ENCODE assay signal across 1 cellular context in the genomic region with DNA sequence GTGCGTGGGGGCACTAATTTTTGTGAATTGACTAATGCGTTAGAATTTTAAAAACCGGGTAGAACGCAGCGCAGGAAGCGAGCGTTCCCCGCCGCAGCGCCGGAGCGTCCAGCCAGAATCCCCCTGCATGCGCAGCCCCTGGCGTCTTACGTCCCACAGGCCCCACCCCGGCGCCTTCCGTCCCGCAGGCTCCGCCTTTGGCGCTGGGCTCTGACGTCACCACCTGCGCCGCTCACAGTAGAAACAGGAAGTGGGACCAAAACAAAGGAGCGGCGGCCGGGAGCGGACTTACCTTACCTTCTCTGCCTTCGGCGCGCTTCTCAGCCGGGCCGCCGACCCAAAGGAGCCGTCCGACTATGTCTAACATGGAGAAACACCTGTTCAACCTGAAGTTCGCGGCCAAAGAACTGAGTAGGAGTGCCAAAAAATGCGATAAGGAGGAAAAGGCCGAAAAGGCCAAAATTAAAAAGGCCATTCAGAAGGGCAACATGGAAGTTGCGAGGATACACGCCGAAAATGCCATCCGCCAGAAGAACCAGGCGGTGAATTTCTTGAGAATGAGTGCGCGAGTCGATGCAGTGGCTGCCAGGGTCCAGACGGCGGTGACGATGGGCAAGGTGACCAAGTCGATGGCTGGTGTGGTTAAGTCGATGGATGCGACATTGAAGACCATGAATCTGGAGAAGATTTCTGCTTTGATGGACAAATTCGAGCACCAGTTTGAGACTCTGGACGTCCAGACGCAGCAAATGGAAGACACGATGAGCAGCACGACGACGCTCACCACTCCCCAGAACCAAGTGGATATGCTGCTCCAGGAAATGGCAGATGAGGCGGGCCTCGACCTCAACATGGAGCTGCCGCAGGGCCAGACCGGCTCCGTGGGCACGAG.
TF ChIP-seq lines count a peak whose summit lies in the region.

A gene with protein sequence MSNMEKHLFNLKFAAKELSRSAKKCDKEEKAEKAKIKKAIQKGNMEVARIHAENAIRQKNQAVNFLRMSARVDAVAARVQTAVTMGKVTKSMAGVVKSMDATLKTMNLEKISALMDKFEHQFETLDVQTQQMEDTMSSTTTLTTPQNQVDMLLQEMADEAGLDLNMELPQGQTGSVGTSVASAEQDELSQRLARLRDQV (plus strand): TSS at position 258 of the 892 bp plus-strand sequence. CDS start 99 bp downstream, at position 357.

TF ChIP-seq in HCT116, 20 proteins besides CTCF, POLR2A, EP300 and RAD21 (continued from another document):
- TF ChIP-seq, protein P1, sequence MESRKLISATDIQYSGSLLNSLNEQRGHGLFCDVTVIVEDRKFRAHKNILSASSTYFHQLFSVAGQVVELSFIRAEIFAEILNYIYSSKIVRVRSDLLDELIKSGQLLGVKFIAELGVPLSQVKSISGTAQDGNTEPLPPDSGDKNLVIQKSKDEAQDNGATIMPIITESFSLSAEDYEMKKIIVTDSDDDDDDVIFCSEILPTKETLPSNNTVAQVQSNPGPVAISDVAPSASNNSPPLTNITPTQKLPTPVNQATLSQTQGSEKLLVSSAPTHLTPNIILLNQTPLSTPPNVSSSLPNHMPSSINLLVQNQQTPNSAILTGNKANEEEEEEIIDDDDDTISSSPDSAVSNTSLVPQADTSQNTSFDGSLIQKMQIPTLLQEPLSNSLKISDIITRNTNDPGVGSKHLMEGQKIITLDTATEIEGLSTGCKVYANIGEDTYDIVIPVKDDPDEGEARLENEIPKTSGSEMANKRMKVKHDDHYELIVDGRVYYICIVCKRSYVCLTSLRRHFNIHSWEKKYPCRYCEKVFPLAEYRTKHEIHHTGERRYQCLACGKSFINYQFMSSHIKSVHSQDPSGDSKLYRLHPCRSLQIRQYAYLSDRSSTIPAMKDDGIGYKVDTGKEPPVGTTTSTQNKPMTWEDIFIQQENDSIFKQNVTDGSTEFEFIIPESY (IDR thresholded peaks at IDR 0.05; ENCODE audit: extremely low read depth, insufficient replicate concordance, low read length) = peak; percentile 44
